In the genomic region with DNA sequence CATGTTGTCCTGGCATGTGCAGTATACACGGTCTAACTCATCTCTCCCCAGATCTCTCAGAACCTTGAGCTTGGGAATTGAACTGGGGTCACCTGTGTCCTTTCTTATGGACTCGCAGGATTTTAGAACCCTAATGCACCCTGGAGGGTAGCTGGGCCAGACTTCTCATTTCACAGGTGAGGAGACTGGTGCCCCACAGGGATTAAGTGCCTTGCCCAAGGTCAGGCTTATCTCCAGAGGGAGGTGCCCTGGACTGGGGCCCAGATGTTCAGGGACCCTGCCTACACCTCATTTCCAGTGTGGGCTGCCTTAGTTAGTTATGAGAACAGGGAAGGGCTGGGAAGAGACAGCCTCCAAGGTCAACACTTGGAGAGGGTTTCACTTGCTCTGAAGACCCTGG, we compare ENCODE assay signal across 14 cellular contexts. TPM values are rescaled to one million over a fixed set of nuclear protein-coding genes. Genes with fewer than 3 reads are reported as not detected.
DNase-seq lines count a peak whose midpoint lies in the region; ATAC-seq and TF ChIP-seq lines count a peak whose summit lies in the region.
"Had no signal": no experiment of that assay in that cellular context is flagged by ENCODE, and none has a peak within 500 bp of the region (broad histone marks: within the 10 kb centered on the region; RNA-seq: fewer than 3 reads in every experiment).

No MANE protein-coding gene starts in this region.

- DNase-seq in brain microvascular endothelial cell (no peak), chondrocyte (ENCODE audit: low spot score) (peak; percentile 32), mesenteric fat pad (ENCODE audit: low spot score) (peak; percentile 74), spleen (no peak), UCSD-AML1 (lab: John Stamatoyannopoulos, UW; ENCODE audit: unreplicated experiment) (no peak)
- DNase-seq: BE2C; CD4-positive, alpha-beta memory T cell; DMS79; GOT3; H9 had no signal

- H3K4me3 ChIP-seq in brain microvascular endothelial cell (ENCODE audit: low read depth, low read length): no peak overlapping the region
- no peak overlapping the region for H3K4me3 ChIP-seq in spleen
- H3K4me3 ChIP-seq: A549, GM12878 had no signal

- no peak for ATAC-seq in HG02981 (IDR thresholded peaks at IDR 0.05; ENCODE audit: unreplicated experiment)
- ATAC-seq: A549, GM12878 had no signal

- intact Hi-C loops in spleen (cut with DNase I; ENCODE audit: low total_unique reads): loop anchor here (10.0 kb wide), 1 partner anchor 67 kb away; no protein-coding TSS in a partner anchor

- H3K27ac ChIP-seq in brain microvascular endothelial cell (peak overlapping the region; percentile 20), spleen (peak overlapping the region in 5 of 8 donors; percentile 15 to 33 (median 26))
- H3K27ac ChIP-seq: A549, C4-2B had no signal

- TF ChIP-seq CTCF in brain microvascular endothelial cell (IDR thresholded peaks at IDR 0.05; ENCODE audit: low read depth, low read length, missing control alignments): no peak
- no peak for TF ChIP-seq CTCF in chondrocyte (IDR thresholded peaks at IDR 0.05)
- TF ChIP-seq CTCF in spleen (IDR thresholded peaks at IDR 0.05 in 8 of 11, conservative IDR thresholded peaks at IDR 0.05 in 3 of 11): no peak

- no peaks in the 10 kb centered on the region for H3K27me3 Mint-ChIP-seq in chondrocyte (ENCODE audit: low read depth)

- no peaks in the 10 kb centered on the region for H3K9me3 ChIP-seq in spleen
- H3K9me3 ChIP-seq: A549, BE2C had no signal

- H3K9me3 Mint-ChIP-seq in chondrocyte (ENCODE audit: low read depth): no peaks in the 10 kb centered on the region
- H3K9me3 Mint-ChIP-seq: H9 had no signal

- WGBS in spleen, 5 donors: 67 to 84% (median 74%) methylated on average over 2 of the region's 2 CpGs

- H3K27me3 ChIP-seq in brain microvascular endothelial cell (replicated peaks) (peaks cover 9% of the 10 kb centered on the region), spleen (replicated peaks in 1 of 7) (peaks cover 0 to 15% (median 0%) of the 10 kb centered on the region in 7 donors)

- H3K36me3 Mint-ChIP-seq in chondrocyte (ENCODE audit: low read depth): peaks cover 2% of the 10 kb centered on the region

- no peaks in the 10 kb centered on the region for H3K36me3 ChIP-seq in brain microvascular endothelial cell (replicated peaks)
- peaks cover 0 to 66% (median 12%) of the 10 kb centered on the region in 6 donors for H3K36me3 ChIP-seq in spleen
- H3K36me3 ChIP-seq: BE2C had no signal

- H3K4me1 ChIP-seq in spleen: peaks cover 5 to 48% (median 26%) of the 10 kb centered on the region in 6 donors
- H3K4me1 ChIP-seq: BE2C had no signal

- no peak for TF ChIP-seq POLR2A in spleen (IDR thresholded peaks at IDR 0.05)

- H3K4me3 Mint-ChIP-seq in chondrocyte (ENCODE audit: unreplicated experiment): no peak overlapping the region
- H3K4me3 Mint-ChIP-seq: H9 had no signal

- in situ Hi-C loops in brain microvascular endothelial cell (cut with HindIII; ENCODE audit: low pct_ligation_motif_present, low sequenced_read_pairs): no loop called here

- peaks cover 21% of the 10 kb centered on the region for H3K4me1 Mint-ChIP-seq in chondrocyte (ENCODE audit: low read depth)

- no peak overlapping the region for H3K27ac Mint-ChIP-seq in chondrocyte (ENCODE audit: unreplicated experiment)
- H3K27ac Mint-ChIP-seq: H9 had no signal

RNA-seq across cellular contexts. Expression of a gene that starts 4.0 kb away (rescaled TPM):
- total RNA-seq in chondrocyte (32.6 to 48.3 TPM (median 36.0 TPM) in 3 replicates), mesenteric fat pad (68.4 TPM), spleen (100 to 1,000 TPM in 6 of 7 donors, 10 to 100 TPM in 1; 70.4 to 182 (median 140) TPM)
- 10 to 100 TPM; 21.4 to 54.7 (median 54.2) TPM for polyA plus RNA-seq in spleen

RNA-seq across cellular contexts. Expression of a gene that starts 25.0 kb away (rescaled TPM):
- total RNA-seq in chondrocyte (4.1 to 33.1 TPM (median 30.1 TPM) in 3 replicates), mesenteric fat pad (57.2 TPM), spleen (100 to 1,000 TPM; 141 to 596 (median 254) TPM)
- 100 to 1,000 TPM in 1 of 3 donors, 10 to 100 TPM in 2; 47.4 to 251 (median 59.4) TPM for polyA plus RNA-seq in spleen
- polyA plus RNA-seq: CD4-positive, alpha-beta memory T cell had no signal

Comparison
In these comparisons a context has a peak if more than half of its experiments do, and no peak if none do; other contexts are left out.
1. DNase-seq: peak in chondrocyte (single experiment) and mesenteric fat pad (single experiment); none in brain microvascular endothelial cell (single experiment), spleen (single experiment) and UCSD-AML1 (single experiment).